Comparison of ENCODE assay signal across 11 cellular contexts in the genomic region with DNA sequence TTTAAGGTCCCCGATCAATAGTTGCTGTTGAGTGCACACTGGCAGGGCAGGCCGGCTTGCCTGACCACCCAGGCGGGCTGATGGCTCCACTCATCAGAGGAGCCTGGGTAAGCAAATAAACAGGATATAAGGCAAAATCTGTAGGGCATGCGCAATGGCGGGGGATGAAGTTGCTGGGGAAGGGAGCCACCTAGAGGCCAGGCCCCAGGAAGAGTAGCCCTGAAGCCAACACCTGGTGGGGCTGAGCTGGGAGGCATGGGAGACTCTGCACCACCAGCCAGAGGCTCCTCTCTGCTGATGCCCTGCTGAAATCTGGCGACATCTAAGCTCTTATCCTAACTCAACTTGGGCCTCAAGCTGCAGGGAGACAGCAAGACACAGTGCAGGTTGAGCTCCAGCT.
DNase-seq lines count a peak whose midpoint lies in the region; ATAC-seq, FAIRE-seq and TF ChIP-seq lines count a peak whose summit lies in the region.
"Had no signal": no experiment of that assay in that cellular context is flagged by ENCODE, and none has a peak within 500 bp of the region (broad histone marks: within the 10 kb centered on the region; RNA-seq: fewer than 3 reads in every experiment).

No MANE protein-coding gene starts in this region.

- DNase-seq in BE2C = peak; percentile 55
- DNase-seq in HAP-1 (ENCODE audit: low spot score in 2 of 2) = peak; percentile 27 to 72
- no peak for DNase-seq in astrocyte (ENCODE audit: low read depth)
- DNase-seq in kidney = no peak
- DNase-seq in cerebellar cortex (ENCODE audit: low spot score) = no peak
- no peak for DNase-seq in colonic mucosa
- DNase-seq: activated naive CD4-positive, alpha-beta T cell; immature natural killer cell had no signal

- H3K4me1 ChIP-seq in BE2C (peaks cover 3% of the 10 kb centered on the region; the same call in 1 of the 2 replicates), HAP-1 (no peaks in the 10 kb centered on the region), astrocyte (ENCODE audit: insufficient read depth, low read length) (no peaks in the 10 kb centered on the region), kidney (ENCODE audit: control insufficient read depth in 1 of 2, insufficient read depth in 1 of 2, low read depth in 1 of 2, low read length in 2 of 2) (peaks cover 0 to 2% of the 10 kb centered on the region in 2 donors), colonic mucosa (no peaks in the 10 kb centered on the region)

- H4K20me1 ChIP-seq in astrocyte (ENCODE audit: insufficient read depth, low read length) = no peaks in the 10 kb centered on the region

- H3K4me3 ChIP-seq in BE2C (ENCODE audit: low read depth, low read length) (no peak overlapping the region), HAP-1 (no peak overlapping the region), astrocyte (ENCODE audit: insufficient read depth, low read depth, low read length) (no peak overlapping the region), kidney (ENCODE audit: low read length in 2 of 2) (no peak overlapping the region), colonic mucosa (no peak overlapping the region)

- peaks cover 24% of the 10 kb centered on the region for H3K27me3 Mint-ChIP-seq in astrocyte (ENCODE audit: low read depth, unreplicated experiment)

- H3K36me3 ChIP-seq in BE2C = no peaks in the 10 kb centered on the region
- no peaks in the 10 kb centered on the region for H3K36me3 ChIP-seq in HAP-1 (replicated peaks)
- H3K36me3 ChIP-seq in astrocyte (ENCODE audit: insufficient read depth, low read length) = no peaks in the 10 kb centered on the region
- H3K36me3 ChIP-seq in kidney (ENCODE audit: control insufficient read depth in 1 of 2, insufficient read depth in 2 of 2, low read length in 2 of 2) = no peaks in the 10 kb centered on the region
- no peaks in the 10 kb centered on the region for H3K36me3 ChIP-seq in colonic mucosa

- no peak overlapping the region for H2AFZ ChIP-seq in astrocyte (ENCODE audit: low read depth, low read length)

- H3K36me3 Mint-ChIP-seq in astrocyte (ENCODE audit: low read depth, unreplicated experiment) = no peaks in the 10 kb centered on the region
- H3K36me3 Mint-ChIP-seq: immature natural killer cell had no signal

- peak overlapping the region; percentile 60 for H3K4me3 Mint-ChIP-seq in astrocyte (ENCODE audit: unreplicated experiment)
- H3K4me3 Mint-ChIP-seq: immature natural killer cell had no signal

- no peak for ATAC-seq in GM21786 (IDR thresholded peaks at IDR 0.05; ENCODE audit: unreplicated experiment)
- ATAC-seq in GM19328 (IDR thresholded peaks at IDR 0.05; ENCODE audit: unreplicated experiment) = no peak

- no peaks in the 10 kb centered on the region for H3K9me3 Mint-ChIP-seq in astrocyte (ENCODE audit: unreplicated experiment)
- H3K9me3 Mint-ChIP-seq: immature natural killer cell had no signal

- H3K27ac ChIP-seq in astrocyte (ENCODE audit: low read depth, low read length) (no peak overlapping the region), kidney (ENCODE audit: low read depth in 2 of 2, low read length in 2 of 2) (no peak overlapping the region), colonic mucosa (no peak overlapping the region)

- no peak overlapping the region for H3K27ac Mint-ChIP-seq in astrocyte (ENCODE audit: unreplicated experiment)
- H3K27ac Mint-ChIP-seq: immature natural killer cell had no signal

- H3K9ac ChIP-seq in astrocyte (ENCODE audit: low read length) (no peak overlapping the region), kidney (ENCODE audit: low read length in 2 of 2) (no peak overlapping the region), colonic mucosa (ENCODE audit: low read depth in 2 of 2, low read length in 2 of 2) (no peak overlapping the region)

- in situ Hi-C loops in HAP-1 (cut with MboI; ENCODE audit: low sequenced_read_pairs) = loop anchor here (25.0 kb wide), 2 partner anchors 1341 to 1866 kb away; no protein-coding TSS in a partner anchor

- no peaks in the 10 kb centered on the region for H3K27me3 ChIP-seq in BE2C
- H3K27me3 ChIP-seq in HAP-1 (ENCODE audit: low read depth) = no peaks in the 10 kb centered on the region
- peaks cover 11% of the 10 kb centered on the region for H3K27me3 ChIP-seq in astrocyte (ENCODE audit: insufficient read depth, low read length)
- no peaks in the 10 kb centered on the region for H3K27me3 ChIP-seq in colonic mucosa

- no peak overlapping the region for H3K4me2 ChIP-seq in astrocyte (ENCODE audit: low read length)

- no peaks in the 10 kb centered on the region for H3K79me2 ChIP-seq in astrocyte (ENCODE audit: insufficient read depth, low read length)

- FAIRE-seq in astrocyte (lab: Jason Lieb, UNC) = no peak
- no peak for FAIRE-seq in kidney (lab: Jason Lieb, UNC)
- FAIRE-seq: GM12892 had no signal

- TF ChIP-seq CTCF in BE2C (IDR thresholded peaks at IDR 0.05; ENCODE audit: low read depth, low read length) = peak; percentile 74
- TF ChIP-seq CTCF in astrocyte (IDR thresholded peaks at IDR 0.05; ENCODE audit: insufficient read depth, low read depth, low read length) = peak; percentile 8
- peak; percentile 14 for TF ChIP-seq CTCF in kidney (IDR thresholded peaks at IDR 0.05; ENCODE audit: borderline replicate concordance, extremely low read depth, insufficient read depth)
- no peak for TF ChIP-seq CTCF in colonic mucosa (IDR thresholded peaks at IDR 0.05)

- H3K4me1 Mint-ChIP-seq in astrocyte (ENCODE audit: low read depth, unreplicated experiment) = no peaks in the 10 kb centered on the region

- intact Hi-C loops in kidney (cut with DNase I) = no loop called here
- intact Hi-C loops in colonic mucosa (cut with DNase I) = no loop called here

- H3K9me3 ChIP-seq in BE2C = no peaks in the 10 kb centered on the region
- H3K9me3 ChIP-seq in HAP-1 = no peaks in the 10 kb centered on the region
- no peaks in the 10 kb centered on the region for H3K9me3 ChIP-seq in astrocyte (ENCODE audit: insufficient read depth, low read depth, low read length)
- H3K9me3 ChIP-seq in kidney (ENCODE audit: control insufficient read depth in 1 of 2, low read length in 2 of 2) = no peaks in the 10 kb centered on the region
- H3K9me3 ChIP-seq in colonic mucosa = no peaks in the 10 kb centered on the region

Comparison
In these comparisons a context has a peak if more than half of its experiments do, and no peak if none do; other contexts are left out.
1. DNase-seq: peak in BE2C (single experiment) and HAP-1 (2 of 2); none in astrocyte (single experiment), kidney (single experiment), cerebellar cortex (single experiment) and colonic mucosa (single experiment).